ENCODE assay signal across 12 cellular contexts in the genomic region with DNA sequence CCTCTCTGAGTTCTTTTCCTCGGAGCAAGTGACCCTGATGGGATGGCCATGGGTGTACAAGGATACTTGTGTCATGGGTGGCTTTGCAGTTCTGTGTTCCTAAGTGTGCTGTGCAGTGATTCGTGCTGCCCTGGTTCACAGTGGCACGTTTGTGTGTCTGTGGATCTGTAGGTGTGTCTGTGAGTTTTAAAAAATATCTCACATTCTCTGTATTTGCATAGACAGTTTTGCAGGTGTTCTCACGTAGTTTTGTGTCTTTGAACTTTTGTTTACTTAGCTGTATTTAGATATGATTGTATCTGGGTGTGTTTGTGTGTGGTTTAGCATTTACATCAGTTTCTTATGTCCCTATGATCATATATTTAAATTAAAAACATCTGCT. TPM values are rescaled to one million over a fixed set of nuclear protein-coding genes. Genes with fewer than 3 reads are reported as not detected.
DNase-seq lines count a peak whose midpoint lies in the region; ATAC-seq and TF ChIP-seq lines count a peak whose summit lies in the region.
"Had no signal": no experiment of that assay in that cellular context is flagged by ENCODE, and none has a peak within 500 bp of the region (broad histone marks: within the 10 kb centered on the region; RNA-seq: fewer than 3 reads in every experiment).

No MANE protein-coding gene starts in this region.

- H3K9ac ChIP-seq in H9 (ENCODE audit: extremely low read depth, insufficient read length, low read length): no peak overlapping the region
- H3K9ac ChIP-seq in mucosa of rectum (ENCODE audit: low read depth in 1 of 2, low read length in 2 of 2): peak overlapping the region; percentile 41 to 45

- no peaks in the 10 kb centered on the region for H3K9me3 ChIP-seq in CD4-positive, CD25-positive, alpha-beta regulatory T cell (ENCODE audit: control insufficient read depth in 2 of 2, low read length in 2 of 2)
- H3K9me3 ChIP-seq in H9 (ENCODE audit: control insufficient read depth, low read depth, low read length) (no peaks in the 10 kb centered on the region), mucosa of rectum (ENCODE audit: control insufficient read depth in 2 of 2, low read length in 2 of 2) (no peaks in the 10 kb centered on the region)

- H4K91ac ChIP-seq in H9 (ENCODE audit: insufficient read length, low read depth, low read length): no peak overlapping the region

- H2BK12ac ChIP-seq in H9 (ENCODE audit: insufficient read length, low read depth, low read length): no peak overlapping the region

- H3K36me3 ChIP-seq in CD4-positive, CD25-positive, alpha-beta regulatory T cell (ENCODE audit: control insufficient read depth, insufficient read depth, low read length): no peaks in the 10 kb centered on the region
- H3K36me3 ChIP-seq in mucosa of rectum (ENCODE audit: control insufficient read depth in 2 of 2, insufficient read depth in 2 of 2, low read length in 2 of 2): no peaks in the 10 kb centered on the region

- no peak overlapping the region for H2BK20ac ChIP-seq in H9 (ENCODE audit: low read depth, low read length, poor library complexity, severe bottlenecking)

- no peak overlapping the region for H2AFZ ChIP-seq in H9 (ENCODE audit: low read length)

- no peak overlapping the region for H3K14ac ChIP-seq in H9 (ENCODE audit: insufficient read depth, low read length)

- no peak overlapping the region for H2BK15ac ChIP-seq in H9 (ENCODE audit: low read depth, low read length)

- H4K8ac ChIP-seq in H9 (replicated peaks; ENCODE audit: insufficient read length, low read depth, low read length): no peak overlapping the region

- no peak overlapping the region for H3K56ac ChIP-seq in H9 (ENCODE audit: insufficient read length, low read depth, low read length)

- peaks cover 27% of the 10 kb centered on the region for H3K4me1 ChIP-seq in CD4-positive, CD25-positive, alpha-beta regulatory T cell (ENCODE audit: control insufficient read depth, insufficient read depth, low read length, poor library complexity, severe bottlenecking)
- H3K4me1 ChIP-seq in H9 (ENCODE audit: insufficient read depth, low read length) (peaks cover 12% of the 10 kb centered on the region), mucosa of rectum (ENCODE audit: control insufficient read depth in 2 of 2, insufficient read depth in 2 of 2, low read length in 2 of 2) (peaks cover 52 to 55% of the 10 kb centered on the region in 2 donors), foreskin keratinocyte (peaks cover 9% of the 10 kb centered on the region)

- H3K4me2 ChIP-seq in H9 (ENCODE audit: insufficient read depth, insufficient read length, low read length): no peak overlapping the region

- H3K36me3 Mint-ChIP-seq in CD4-positive, CD25-positive, alpha-beta regulatory T cell: no peaks in the 10 kb centered on the region
- peaks cover 11 to 27% (median 14%) of the 10 kb centered on the region in 3 experiments; a peak in 6 of 7 replicates for H3K36me3 Mint-ChIP-seq in H9 (ENCODE audit: insufficient read depth in 1 of 3, low read depth in 3 of 3)
- H3K36me3 Mint-ChIP-seq: activated naive CD8-positive, alpha-beta T cell treated with anti-CD3 and anti-CD28 coated beads for 36 hours had no signal

- H3K18ac ChIP-seq in H9 (ENCODE audit: insufficient read length, low read depth, low read length): no peak overlapping the region

- no peaks in the 10 kb centered on the region for H3K79me1 ChIP-seq in H9 (ENCODE audit: insufficient read depth, low read depth, low read length, poor library complexity, severe bottlenecking)

- no peaks in the 10 kb centered on the region for H4K20me1 ChIP-seq in H9 (ENCODE audit: control insufficient read depth, insufficient read depth, insufficient read length)

- H3T11ph ChIP-seq in H9 (ENCODE audit: low read length): no peak overlapping the region

- H3K4me3 Mint-ChIP-seq in CD4-positive, CD25-positive, alpha-beta regulatory T cell: peak overlapping the region in 3 of 4 donors; percentile 31 to 78 (median 61)
- peak overlapping the region in 1 of 2 experiments; percentile 72; a peak in 1 of 5 replicates for H3K4me3 Mint-ChIP-seq in H9
- H3K4me3 Mint-ChIP-seq: activated CD8-positive, alpha-beta memory T cell treated with anti-CD3 and anti-CD28 coated beads, Interleukin-2, amount 10 ng/mL, durations not matched to agents 7 days and 5 days; activated naive CD8-positive, alpha-beta T cell treated with anti-CD3 and anti-CD28 coated beads for 36 hours had no signal

- no peak overlapping the region for H2BK5ac ChIP-seq in H9 (ENCODE audit: insufficient read length, low read length)

- H2AK5ac ChIP-seq in H9 (ENCODE audit: insufficient read length, low read length): no peak overlapping the region

- DNase-seq in CD4-positive, CD25-positive, alpha-beta regulatory T cell: no peak
- DNase-seq in H9 (no peak), foreskin keratinocyte (no peak), occipital lobe (lab: John Stamatoyannopoulos, UW) (no peak), DMS 273 treated with DMSO at 0.1 percent for 48 hours (lab: John Stamatoyannopoulos, UW) (no peak)
- DNase-seq: activated CD8-positive, alpha-beta memory T cell treated with anti-CD3 and anti-CD28 coated beads, Interleukin-2, amount 10 ng/mL, durations not matched to agents 7 days and 5 days; activated naive CD8-positive, alpha-beta T cell treated with anti-CD3 and anti-CD28 coated beads for 36 hours; NCI-H524; SIG-M5 had no signal

- H3K9me3 Mint-ChIP-seq in CD4-positive, CD25-positive, alpha-beta regulatory T cell: no peaks in the 10 kb centered on the region
- H3K9me3 Mint-ChIP-seq in H9: no peaks in the 10 kb centered on the region
- H3K9me3 Mint-ChIP-seq: activated naive CD8-positive, alpha-beta T cell treated with anti-CD3 and anti-CD28 coated beads for 36 hours had no signal

- H3K27ac Mint-ChIP-seq in CD4-positive, CD25-positive, alpha-beta regulatory T cell: peak overlapping the region in 1 of 3 donors; percentile 54
- peak overlapping the region in 2 of 3 experiments; percentile 98; a peak in 5 of 7 replicates for H3K27ac Mint-ChIP-seq in H9
- H3K27ac Mint-ChIP-seq: activated CD8-positive, alpha-beta memory T cell treated with anti-CD3 and anti-CD28 coated beads, Interleukin-2, amount 10 ng/mL, durations not matched to agents 7 days and 5 days; activated naive CD8-positive, alpha-beta T cell treated with anti-CD3 and anti-CD28 coated beads for 36 hours had no signal

- no CpG with 5 or more reads among the region's 4 CpGs for WGBS in H9 (ENCODE audit: extremely low coverage, insufficient read length, low lambda C conversion rate)

- no peaks in the 10 kb centered on the region for H3K27me3 ChIP-seq in CD4-positive, CD25-positive, alpha-beta regulatory T cell (ENCODE audit: control insufficient read depth, insufficient read depth, low read length)
- no peaks in the 10 kb centered on the region for H3K27me3 ChIP-seq in H9 (ENCODE audit: insufficient read depth, low read length)
- no peaks in the 10 kb centered on the region for H3K27me3 ChIP-seq in mucosa of rectum (ENCODE audit: control insufficient read depth in 2 of 2, insufficient read depth in 2 of 2, low read length in 2 of 2)
- no peaks in the 10 kb centered on the region for H3K27me3 ChIP-seq in foreskin keratinocyte

- H3K79me2 ChIP-seq in H9 (ENCODE audit: insufficient read depth, low read length): peaks cover 9% of the 10 kb centered on the region; the same call in 1 of the 2 replicates

- no peak overlapping the region for H3K4ac ChIP-seq in H9 (ENCODE audit: low read depth, low read length)

- no peak for ATAC-seq in CD4-positive, CD25-positive, alpha-beta regulatory T cell (ENCODE audit: low read depth in 2 of 2)
- ATAC-seq in GM19395 (IDR thresholded peaks at IDR 0.05; ENCODE audit: unreplicated experiment) (no peak), foreskin keratinocyte (no peak)
- ATAC-seq: activated CD8-positive, alpha-beta memory T cell treated with anti-CD3 and anti-CD28 coated beads, Interleukin-2, amount 10 ng/mL, durations not matched to agents 7 days and 5 days had no signal

- H3K4me1 Mint-ChIP-seq in CD4-positive, CD25-positive, alpha-beta regulatory T cell: peaks cover 6 to 38% (median 28%) of the 10 kb centered on the region in 4 donors
- H3K4me1 Mint-ChIP-seq in H9: peaks cover 71 to 83% of the 10 kb centered on the region in 2 experiments

- H4K5ac ChIP-seq in H9 (ENCODE audit: insufficient read length, low read depth, low read length): no peak overlapping the region

- no peak for TF ChIP-seq CTCF in H9 (conservative IDR thresholded peaks at IDR 0.05)
- no peak for TF ChIP-seq CTCF in foreskin keratinocyte (conservative IDR thresholded peaks at IDR 0.05)

- H3K27me3 Mint-ChIP-seq in CD4-positive, CD25-positive, alpha-beta regulatory T cell: no peaks in the 10 kb centered on the region
- no peaks in the 10 kb centered on the region for H3K27me3 Mint-ChIP-seq in H9 (ENCODE audit: low read depth)
- H3K27me3 Mint-ChIP-seq: activated CD8-positive, alpha-beta memory T cell treated with anti-CD3 and anti-CD28 coated beads, Interleukin-2, amount 10 ng/mL, durations not matched to agents 7 days and 5 days; activated naive CD8-positive, alpha-beta T cell treated with anti-CD3 and anti-CD28 coated beads for 36 hours had no signal

- no peak overlapping the region for H3K27ac ChIP-seq in CD4-positive, CD25-positive, alpha-beta regulatory T cell (ENCODE audit: insufficient read depth, low read length, poor library complexity, severe bottlenecking)
- H3K27ac ChIP-seq in H9 (ENCODE audit: insufficient read length, low read depth, low read length) (no peak overlapping the region), angular gyrus (ENCODE audit: low read depth, low read length) (peak overlapping the region; percentile 98), mucosa of rectum (ENCODE audit: low read depth in 2 of 2, low read length in 2 of 2) (peak overlapping the region; percentile 84 to 90), foreskin keratinocyte (no peak overlapping the region)

- H2BK120ac ChIP-seq in H9 (ENCODE audit: low read depth, low read length, poor library complexity, severe bottlenecking): no peak overlapping the region

- no peak overlapping the region for H3K23ac ChIP-seq in H9 (ENCODE audit: insufficient read length, low read depth, low read length)

- H3K23me2 ChIP-seq in H9 (ENCODE audit: insufficient read length, low read depth, low read length, poor library complexity, severe bottlenecking): peaks cover 11% of the 10 kb centered on the region

- no peak overlapping the region for H3K4me3 ChIP-seq in CD4-positive, CD25-positive, alpha-beta regulatory T cell (ENCODE audit: low read depth, low read length)
- H3K4me3 ChIP-seq in mucosa of rectum (ENCODE audit: low read length in 2 of 2): peak overlapping the region; percentile 17 to 49

RNA-seq across cellular contexts. Expression of a gene that starts 3.7 kb away (rescaled TPM):
- total RNA-seq in CD4-positive, CD25-positive, alpha-beta regulatory T cell: 2.9 TPM
- 1 to 10 TPM; 2.2 to 7.6 (median 4.1) TPM for polyA plus RNA-seq in CD4-positive, CD25-positive, alpha-beta regulatory T cell
- total RNA-seq in H9 (2021) (9.7 and 10.5 TPM in 2 replicates), foreskin keratinocyte (4.7 and 5.4 TPM in 2 replicates), occipital lobe (10.6 TPM)
- 3.9 and 5.3 TPM in 2 replicates for polyA plus RNA-seq in foreskin keratinocyte

RNA-seq across cellular contexts. Expression of a gene that starts 14.2 kb away (rescaled TPM):
- total RNA-seq in CD4-positive, CD25-positive, alpha-beta regulatory T cell: 40.3 TPM
- 10 to 100 TPM; 22.5 to 35.2 (median 26.5) TPM for polyA plus RNA-seq in CD4-positive, CD25-positive, alpha-beta regulatory T cell
- total RNA-seq in H9 (2021): 105 and 106 TPM in 2 replicates
- 19.4 and 19.6 TPM in 2 replicates for total RNA-seq in foreskin keratinocyte
- polyA plus RNA-seq in foreskin keratinocyte: 12.8 and 15.9 TPM in 2 replicates
- total RNA-seq in occipital lobe: 26.8 TPM

RNA-seq across cellular contexts. Expression of a gene that starts 41.4 kb away (rescaled TPM):
- total RNA-seq in CD4-positive, CD25-positive, alpha-beta regulatory T cell: not detected
- not detected for polyA plus RNA-seq in CD4-positive, CD25-positive, alpha-beta regulatory T cell
- 59.9 and 60.9 TPM in 2 replicates for total RNA-seq in H9 (2021)
- not detected in 2 replicates for total RNA-seq in foreskin keratinocyte
- polyA plus RNA-seq in foreskin keratinocyte: not detected in 2 replicates
- total RNA-seq in occipital lobe: 6.2 TPM
- total RNA-seq: activated CD8-positive, alpha-beta memory T cell treated with anti-CD3 and anti-CD28 coated beads, Interleukin-2, amount 10 ng/mL, durations not matched to agents 7 days and 5 days; activated naive CD8-positive, alpha-beta T cell treated with anti-CD3 and anti-CD28 coated beads for 36 hours had no signal

RNA-seq across cellular contexts. Expression of a gene that starts 59.5 kb away (rescaled TPM):
- total RNA-seq in CD4-positive, CD25-positive, alpha-beta regulatory T cell: 17.2 TPM
- 1 to 10 TPM; 4.3 to 5.5 (median 4.8) TPM for polyA plus RNA-seq in CD4-positive, CD25-positive, alpha-beta regulatory T cell
- total RNA-seq in H9 (2021) (1.2 and 2.2 TPM in 2 replicates), foreskin keratinocyte (2.8 and 2.9 TPM in 2 replicates), occipital lobe (7.3 TPM)
- polyA plus RNA-seq in foreskin keratinocyte: 1.1 and 1.6 TPM in 2 replicates

RNA-seq across cellular contexts. Expression of a gene that starts 59.7 kb away (rescaled TPM):
- total RNA-seq in CD4-positive, CD25-positive, alpha-beta regulatory T cell: 10.7 TPM
- polyA plus RNA-seq in CD4-positive, CD25-positive, alpha-beta regulatory T cell: 10 to 100 TPM; 21.9 to 33.1 (median 25.6) TPM
- total RNA-seq in H9 (2021) (24.4 and 27.4 TPM in 2 replicates), foreskin keratinocyte (8.6 and 9.9 TPM in 2 replicates), occipital lobe (11.7 TPM)
- polyA plus RNA-seq in foreskin keratinocyte: 10.0 and 13.2 TPM in 2 replicates

Comparison
In these comparisons a context has a peak if more than half of its experiments do, and no peak if none do; other contexts are left out.
1. H3K27ac ChIP-seq: peak in angular gyrus (single experiment) and mucosa of rectum (2 of 2); none in CD4-positive, CD25-positive, alpha-beta regulatory T cell (single experiment), H9 (single experiment) and foreskin keratinocyte (single experiment).